ENCODE assay signal across 1 cellular context in the genomic region with DNA sequence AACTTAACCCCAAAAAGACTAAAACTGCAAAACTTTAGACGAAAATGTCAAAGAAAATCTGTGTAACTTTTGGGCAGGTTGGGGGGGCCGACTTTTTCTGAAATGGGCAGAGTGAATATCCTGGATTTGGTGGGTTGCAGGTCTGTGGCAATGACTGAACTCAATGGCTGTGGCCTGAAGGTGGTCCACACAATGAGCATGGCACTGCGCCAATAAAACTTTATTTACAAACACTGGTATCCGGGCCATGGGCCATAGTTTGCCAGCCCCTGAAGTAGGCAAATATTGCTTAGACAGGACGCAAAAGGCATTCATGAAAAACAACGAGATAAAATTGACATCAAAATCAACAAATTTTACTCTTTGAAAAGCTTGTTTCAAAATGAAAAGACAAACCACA.
TF ChIP-seq lines count a peak whose summit lies in the region.

No MANE protein-coding gene starts in this region.

TF ChIP-seq in HepG2, 621 proteins besides CTCF, POLR2A, EP300 and RAD21:
- TF ChIP-seq, protein P1, sequence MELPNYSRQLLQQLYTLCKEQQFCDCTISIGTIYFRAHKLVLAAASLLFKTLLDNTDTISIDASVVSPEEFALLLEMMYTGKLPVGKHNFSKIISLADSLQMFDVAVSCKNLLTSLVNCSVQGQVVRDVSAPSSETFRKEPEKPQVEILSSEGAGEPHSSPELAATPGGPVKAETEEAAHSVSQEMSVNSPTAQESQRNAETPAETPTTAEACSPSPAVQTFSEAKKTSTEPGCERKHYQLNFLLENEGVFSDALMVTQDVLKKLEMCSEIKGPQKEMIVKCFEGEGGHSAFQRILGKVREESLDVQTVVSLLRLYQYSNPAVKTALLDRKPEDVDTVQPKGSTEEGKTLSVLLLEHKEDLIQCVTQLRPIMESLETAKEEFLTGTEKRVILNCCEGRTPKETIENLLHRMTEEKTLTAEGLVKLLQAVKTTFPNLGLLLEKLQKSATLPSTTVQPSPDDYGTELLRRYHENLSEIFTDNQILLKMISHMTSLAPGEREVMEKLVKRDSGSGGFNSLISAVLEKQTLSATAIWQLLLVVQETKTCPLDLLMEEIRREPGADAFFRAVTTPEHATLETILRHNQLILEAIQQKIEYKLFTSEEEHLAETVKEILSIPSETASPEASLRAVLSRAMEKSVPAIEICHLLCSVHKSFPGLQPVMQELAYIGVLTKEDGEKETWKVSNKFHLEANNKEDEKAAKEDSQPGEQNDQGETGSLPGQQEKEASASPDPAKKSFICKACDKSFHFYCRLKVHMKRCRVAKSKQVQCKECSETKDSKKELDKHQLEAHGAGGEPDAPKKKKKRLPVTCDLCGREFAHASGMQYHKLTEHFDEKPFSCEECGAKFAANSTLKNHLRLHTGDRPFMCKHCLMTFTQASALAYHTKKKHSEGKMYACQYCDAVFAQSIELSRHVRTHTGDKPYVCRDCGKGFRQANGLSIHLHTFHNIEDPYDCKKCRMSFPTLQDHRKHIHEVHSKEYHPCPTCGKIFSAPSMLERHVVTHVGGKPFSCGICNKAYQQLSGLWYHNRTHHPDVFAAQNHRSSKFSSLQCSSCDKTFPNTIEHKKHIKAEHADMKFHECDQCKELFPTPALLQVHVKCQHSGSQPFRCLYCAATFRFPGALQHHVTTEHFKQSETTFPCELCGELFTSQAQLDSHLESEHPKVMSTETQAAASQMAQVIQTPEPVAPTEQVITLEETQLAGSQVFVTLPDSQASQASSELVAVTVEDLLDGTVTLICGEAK (IDR thresholded peaks at IDR 0.05), result no peak
- TF ChIP-seq, protein P1 (CRISPR knock-in tag; IDR thresholded peaks at IDR 0.05), result peak; percentile 40; the same call in 1 of the 2 replicates
- TF ChIP-seq REL (CRISPR knock-in tag; conservative IDR thresholded peaks at IDR 0.05), result no peak
